ENCODE assay signal across 17 cellular contexts in the genomic region with DNA sequence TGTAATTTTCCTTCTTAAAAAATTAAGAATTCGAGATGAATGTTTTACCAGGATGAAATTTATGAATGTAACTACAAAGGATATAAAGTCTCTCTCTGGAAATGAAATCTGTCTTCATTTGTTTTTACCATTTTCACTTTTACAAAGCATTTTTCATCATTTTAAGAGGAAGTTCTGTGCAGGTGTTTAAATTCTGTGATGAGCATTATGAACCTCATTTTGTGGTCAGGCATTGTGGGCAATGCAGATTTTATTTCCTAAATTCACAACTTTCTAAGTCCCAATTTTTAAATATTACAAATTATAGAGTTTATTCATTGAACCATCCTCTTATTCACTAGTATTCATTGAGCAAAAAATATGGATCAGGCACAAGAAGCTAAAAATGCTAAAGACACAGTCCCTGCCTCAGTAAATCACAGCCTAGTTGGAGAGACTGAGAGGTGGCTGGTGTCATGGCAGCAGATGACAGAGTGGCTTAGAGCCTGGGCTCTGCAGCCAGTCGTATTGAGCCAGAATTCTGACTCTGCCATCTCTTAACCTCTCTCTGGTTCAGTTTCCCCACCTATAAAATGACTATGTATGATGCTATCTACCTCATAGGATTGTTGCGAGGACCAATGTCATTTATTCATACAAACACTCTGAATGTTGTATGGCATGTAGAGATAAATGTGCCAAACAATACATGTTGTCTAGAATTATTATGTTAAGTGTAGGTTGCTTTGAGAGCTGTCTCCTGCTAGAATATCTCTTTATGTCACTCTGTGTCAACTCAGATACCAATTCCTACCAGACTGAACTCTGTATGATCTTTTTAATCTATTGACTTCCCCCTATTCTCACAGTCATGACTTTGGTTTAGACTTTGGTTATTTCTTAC. TPM values are rescaled to one million over a fixed set of nuclear protein-coding genes. Genes with fewer than 3 reads are reported as not detected.
DNase-seq lines count a peak whose midpoint lies in the region; ATAC-seq and TF ChIP-seq lines count a peak whose summit lies in the region.
"Had no signal": no experiment of that assay in that cellular context is flagged by ENCODE, and none has a peak within 500 bp of the region (broad histone marks: within the 10 kb centered on the region; RNA-seq: fewer than 3 reads in every experiment).

No MANE protein-coding gene starts in this region.

- H3K36me3 Mint-ChIP-seq in Caco-2 (ENCODE audit: insufficient read depth, unreplicated experiment): peaks cover 10% of the 10 kb centered on the region
- no peaks in the 10 kb centered on the region for H3K36me3 Mint-ChIP-seq in activated T-helper 2 cell treated with anti-CD3 and anti-CD28 coated beads, Interferon-gamma antibody, Interleukin-2, Interleukin-4, amounts not matched to agents 10 μg/mL and 5 μg/mL and 100 μg/mL, durations not matched to agents 14 hours and 24 hours and 36 hours (ENCODE audit: low read depth)
- H3K36me3 Mint-ChIP-seq in naive B cell: peaks cover 0 to under 1% of the 10 kb centered on the region in 2 donors

- H3K4me2 ChIP-seq in mesendoderm (ENCODE audit: low read length): no peak overlapping the region
- H3K4me2 ChIP-seq: neural progenitor cell had no signal

- peaks cover 16% of the 10 kb centered on the region for H3K4me1 Mint-ChIP-seq in Caco-2 (ENCODE audit: low read depth, unreplicated experiment)
- peaks cover 40% of the 10 kb centered on the region for H3K4me1 Mint-ChIP-seq in activated T-helper 2 cell treated with anti-CD3 and anti-CD28 coated beads, Interferon-gamma antibody, Interleukin-2, Interleukin-4, amounts not matched to agents 10 μg/mL and 5 μg/mL and 100 μg/mL, durations not matched to agents 14 hours and 24 hours and 36 hours (ENCODE audit: low read depth)
- H3K4me1 Mint-ChIP-seq in naive B cell: peaks cover 24 to 48% (median 37%) of the 10 kb centered on the region in 3 donors

- DNase-seq in Caco-2 (no peak), naive B cell (peak; percentile 63), NCI-H748 (lab: John Stamatoyannopoulos, UW; ENCODE audit: unreplicated experiment) (no peak), NCI-H82 (lab: John Stamatoyannopoulos, UW) (no peak), tibial artery (no peak), mesendoderm (no peak)
- no peak for DNase-seq in activated T-helper 2 cell treated with anti-CD3 and anti-CD28 coated beads, Interferon-gamma antibody, Interleukin-2, Interleukin-4, amounts not matched to agents 10 μg/mL and 5 μg/mL and 100 μg/mL, durations not matched to agents 14 hours and 24 hours and 36 hours (ENCODE audit: low spot score)
- DNase-seq: activated effector memory CD4-positive, alpha-beta T cell treated with Interleukin-2 at 50 U/mL for 16 hours; CD8-positive, alpha-beta memory T cell; central memory CD4-positive, alpha-beta T cell; head of caudate nucleus; NCI-H146; NCI-H524 treated with DMSO at 0.1 percent for 48 hours; SIG-M5 had no signal

- POLR2A ChIA-PET in Caco-2 (lab: Charles Lee): no interaction called here

- H3K36me3 ChIP-seq in Caco-2 (ENCODE audit: control insufficient read depth, insufficient read depth, low read length): no peaks in the 10 kb centered on the region
- H3K36me3 ChIP-seq in tibial artery: no peaks in the 10 kb centered on the region
- no peaks in the 10 kb centered on the region for H3K36me3 ChIP-seq in mesendoderm (ENCODE audit: control insufficient read depth, insufficient read depth, low read length)
- H3K36me3 ChIP-seq: neural progenitor cell had no signal

- intact Hi-C loops in Caco-2 (cut with micrococcal nuclease; ENCODE audit: unreplicated experiment) (loop anchor here (10.0 kb wide), 1 partner anchor 254 kb away; no protein-coding TSS in a partner anchor), tibial artery (cut with DNase I; ENCODE audit: low total_unique reads) (no loop called here)
- intact Hi-C loops in activated T-helper 2 cell treated with anti-CD3 and anti-CD28 coated beads, Interferon-gamma antibody, Interleukin-2, Interleukin-4, amounts not matched to agents 10 μg/mL and 5 μg/mL and 100 μg/mL, durations not matched to agents 14 hours and 24 hours and 36 hours (cut with micrococcal nuclease): loop anchor here (5.0 kb wide), 1 partner anchor 52 kb away; no protein-coding TSS in a partner anchor

- no peak for TF ChIP-seq CTCF in Caco-2 (IDR thresholded peaks at IDR 0.05; ENCODE audit: insufficient read depth in 1 of 2, low read depth in 1 of 2, low read length in 1 of 2, severe bottlenecking in 1 of 2, unreplicated experiment in 1 of 2)
- no peak for TF ChIP-seq CTCF in tibial artery (IDR thresholded peaks at IDR 0.05)

- H3K4me1 ChIP-seq in Caco-2: peaks cover 58% of the 10 kb centered on the region
- peaks cover 0 to 12% (median 6%) of the 10 kb centered on the region in 4 donors for H3K4me1 ChIP-seq in tibial artery
- no peaks in the 10 kb centered on the region for H3K4me1 ChIP-seq in mesendoderm (ENCODE audit: control insufficient read depth, low read depth, low read length)
- H3K4me1 ChIP-seq: neural progenitor cell had no signal

- no peak overlapping the region for H2AK5ac ChIP-seq in mesendoderm (ENCODE audit: low read length)

- H3K18ac ChIP-seq in mesendoderm (ENCODE audit: low read length): no peak overlapping the region

- no peak overlapping the region for H3K27ac ChIP-seq in tibial artery
- no peak overlapping the region for H3K27ac ChIP-seq in mesendoderm (ENCODE audit: low read depth, low read length)
- H3K27ac ChIP-seq: neural progenitor cell had no signal

- H3K27me3 ChIP-seq in Caco-2 (replicated peaks; ENCODE audit: control insufficient read depth, insufficient read depth, low read length): no peaks in the 10 kb centered on the region
- H3K27me3 ChIP-seq in tibial artery: no peaks in the 10 kb centered on the region
- H3K27me3 ChIP-seq in mesendoderm (ENCODE audit: insufficient read depth, low read length, poor library complexity): no peaks in the 10 kb centered on the region
- H3K27me3 ChIP-seq: neural progenitor cell had no signal

- H3K9ac ChIP-seq in mesendoderm (ENCODE audit: low read length): no peak overlapping the region
- H3K9ac ChIP-seq: neural progenitor cell had no signal

- H3K4me3 Mint-ChIP-seq in Caco-2 (ENCODE audit: unreplicated experiment): no peak overlapping the region
- no peak overlapping the region for H3K4me3 Mint-ChIP-seq in activated T-helper 2 cell treated with anti-CD3 and anti-CD28 coated beads, Interferon-gamma antibody, Interleukin-2, Interleukin-4, amounts not matched to agents 10 μg/mL and 5 μg/mL and 100 μg/mL, durations not matched to agents 14 hours and 24 hours and 36 hours (ENCODE audit: low read depth)
- peak overlapping the region in 6 of 8 donors; percentile 8 to 60 (median 42) for H3K4me3 Mint-ChIP-seq in naive B cell
- H3K4me3 Mint-ChIP-seq: CD8-positive, alpha-beta memory T cell; neural progenitor cell had no signal

- H3K27ac Mint-ChIP-seq in Caco-2 (ENCODE audit: unreplicated experiment) (peak overlapping the region; percentile 1), naive B cell (peak overlapping the region; percentile 8 to 90 (median 75))
- peak overlapping the region; percentile 42 for H3K27ac Mint-ChIP-seq in activated T-helper 2 cell treated with anti-CD3 and anti-CD28 coated beads, Interferon-gamma antibody, Interleukin-2, Interleukin-4, amounts not matched to agents 10 μg/mL and 5 μg/mL and 100 μg/mL, durations not matched to agents 14 hours and 24 hours and 36 hours
- H3K27ac Mint-ChIP-seq: neural progenitor cell had no signal

- H3K79me1 ChIP-seq in mesendoderm (ENCODE audit: low read length): no peaks in the 10 kb centered on the region

- BruUV-seq in Caco-2 (replicated peaks; lab: Mats Ljungman, UMichigan): no TSS peak

- no peak overlapping the region for H2BK15ac ChIP-seq in mesendoderm (replicated peaks; ENCODE audit: low read depth)

- H2BK5ac ChIP-seq in mesendoderm (ENCODE audit: low read length): no peak overlapping the region

- H3K4ac ChIP-seq in mesendoderm (ENCODE audit: low read depth, low read length): no peak overlapping the region

- H3K9me3 Mint-ChIP-seq in Caco-2 (ENCODE audit: unreplicated experiment) (no peaks in the 10 kb centered on the region), naive B cell (peaks cover 0 to 2% (median 1%) of the 10 kb centered on the region in 7 donors)
- no peaks in the 10 kb centered on the region for H3K9me3 Mint-ChIP-seq in activated T-helper 2 cell treated with anti-CD3 and anti-CD28 coated beads, Interferon-gamma antibody, Interleukin-2, Interleukin-4, amounts not matched to agents 10 μg/mL and 5 μg/mL and 100 μg/mL, durations not matched to agents 14 hours and 24 hours and 36 hours

- H2BK120ac ChIP-seq in mesendoderm (ENCODE audit: low read depth, low read length): no peak overlapping the region

- H3K27me3 Mint-ChIP-seq in Caco-2 (ENCODE audit: insufficient read depth, unreplicated experiment) (no peaks in the 10 kb centered on the region), naive B cell (no peaks in the 10 kb centered on the region)
- no peaks in the 10 kb centered on the region for H3K27me3 Mint-ChIP-seq in activated T-helper 2 cell treated with anti-CD3 and anti-CD28 coated beads, Interferon-gamma antibody, Interleukin-2, Interleukin-4, amounts not matched to agents 10 μg/mL and 5 μg/mL and 100 μg/mL, durations not matched to agents 14 hours and 24 hours and 36 hours (ENCODE audit: low read depth)
- H3K27me3 Mint-ChIP-seq: CD8-positive, alpha-beta memory T cell had no signal

- ATAC-seq in HG03135 (IDR thresholded peaks at IDR 0.05; ENCODE audit: unreplicated experiment) (peak; percentile 53), naive B cell (ENCODE audit: low read depth in 2 of 2) (peak; percentile 78 to 81)
- ATAC-seq: left lobe of liver had no signal

- H3K23ac ChIP-seq in mesendoderm (ENCODE audit: low read length): no peak overlapping the region

- H4K8ac ChIP-seq in mesendoderm (ENCODE audit: low read depth, low read length): no peak overlapping the region

- H3K79me2 ChIP-seq in mesendoderm (ENCODE audit: control insufficient read depth, insufficient read depth, low read length): no peaks in the 10 kb centered on the region

- H3K4me3 ChIP-seq in Caco-2 (ENCODE audit: low read depth, low read length) (no peak overlapping the region), tibial artery (no peak overlapping the region), mesendoderm (ENCODE audit: low read length) (no peak overlapping the region)
- H3K4me3 ChIP-seq: neural progenitor cell had no signal

- WGBS in mesendoderm (ENCODE audit: extremely low coverage, insufficient coverage, low lambda C conversion rate): 100% methylated on average over 1 of the region's 3 CpGs

- H3K9me3 ChIP-seq in Caco-2 (no peaks in the 10 kb centered on the region), tibial artery (no peaks in the 10 kb centered on the region)

- no peak overlapping the region for H4K5ac ChIP-seq in mesendoderm (ENCODE audit: low read length)

- CTCF ChIA-PET in Caco-2 (lab: Charles Lee): no interaction called here

- H3K56ac ChIP-seq in mesendoderm (ENCODE audit: low read length): no peak overlapping the region

RNA-seq across cellular contexts. Expression of a gene that starts 7.5 kb away (rescaled TPM):
- 40.5 and 41.9 TPM in 2 replicates for total RNA-seq in Caco-2 (2022)
- 19.5 and 19.8 TPM in 2 replicates for total RNA-seq in activated T-helper 2 cell treated with anti-CD3 and anti-CD28 coated beads, Interferon-gamma antibody, Interleukin-2, Interleukin-4, amounts not matched to agents 10 μg/mL and 5 μg/mL and 100 μg/mL, durations not matched to agents 14 hours and 24 hours and 36 hours
- 100 to 1,000 TPM in 5 of 6 donors, 10 to 100 TPM in 1; 99.4 to 169 (median 116) TPM for polyA plus RNA-seq in naive B cell (ENCODE audit: low read depth in 6 of 6)
- polyA plus RNA-seq in mesendoderm (2013, experiment 1 of 2): 2.6 TPM
- 2.6 TPM for polyA plus RNA-seq in mesendoderm (2013, experiment 2 of 2)

Comparison
In these comparisons a context has a peak if more than half of its experiments do, and no peak if none do; other contexts are left out.
1. H3K27ac Mint-ChIP-seq: peak in every context shown above with its lines; median percentile 75 in naive B cell; 42 in activated T-helper 2 cell treated with anti-CD3 and anti-CD28 coated beads, Interferon-gamma antibody, Interleukin-2, Interleukin-4, amounts not matched to agents 10 μg/mL and 5 μg/mL and 100 μg/mL, durations not matched to agents 14 hours and 24 hours and 36 hours; 1 in Caco-2.
2. H3K4me3 Mint-ChIP-seq: peak in naive B cell (6 of 8); none in Caco-2 (single experiment) and activated T-helper 2 cell treated with anti-CD3 and anti-CD28 coated beads, Interferon-gamma antibody, Interleukin-2, Interleukin-4, amounts not matched to agents 10 μg/mL and 5 μg/mL and 100 μg/mL, durations not matched to agents 14 hours and 24 hours and 36 hours (single experiment).